In genomic region chr20:51446656-51447055, GRCh38 we compare ENCODE assay signal across 8 cellular contexts.
DNase-seq lines count a peak whose midpoint lies in the region; ATAC-seq lines count a peak whose summit lies in the region.

No MANE protein-coding gene starts in this region.

- H3K27me3 Mint-ChIP-seq in activated T-helper 2 cell treated with anti-CD3 and anti-CD28 coated beads, Interferon-gamma antibody, Interleukin-2, Interleukin-4, amounts not matched to agents 10 μg/mL and 5 μg/mL and 100 μg/mL, durations not matched to agents 14 hours and 24 hours and 36 hours (ENCODE audit: low read depth): no peaks in the 10 kb centered on the region

- H3K27ac Mint-ChIP-seq in activated T-helper 2 cell treated with anti-CD3 and anti-CD28 coated beads, Interferon-gamma antibody, Interleukin-2, Interleukin-4, amounts not matched to agents 10 μg/mL and 5 μg/mL and 100 μg/mL, durations not matched to agents 14 hours and 24 hours and 36 hours: peak overlapping the region; percentile 62

- H3K4me3 Mint-ChIP-seq in activated T-helper 2 cell treated with anti-CD3 and anti-CD28 coated beads, Interferon-gamma antibody, Interleukin-2, Interleukin-4, amounts not matched to agents 10 μg/mL and 5 μg/mL and 100 μg/mL, durations not matched to agents 14 hours and 24 hours and 36 hours (ENCODE audit: low read depth): no peak overlapping the region

- peaks cover 69% of the 10 kb centered on the region for H3K36me3 Mint-ChIP-seq in activated T-helper 2 cell treated with anti-CD3 and anti-CD28 coated beads, Interferon-gamma antibody, Interleukin-2, Interleukin-4, amounts not matched to agents 10 μg/mL and 5 μg/mL and 100 μg/mL, durations not matched to agents 14 hours and 24 hours and 36 hours (ENCODE audit: low read depth)

- peak; percentile 75 for DNase-seq in HS-27A (ENCODE audit: low read depth)
- no peak for DNase-seq in activated T-helper 2 cell treated with anti-CD3 and anti-CD28 coated beads, Interferon-gamma antibody, Interleukin-2, Interleukin-4, amounts not matched to agents 10 μg/mL and 5 μg/mL and 100 μg/mL, durations not matched to agents 14 hours and 24 hours and 36 hours (ENCODE audit: low spot score)
- DNase-seq in iris pigment epithelial cell (ENCODE audit: low read depth): peak; percentile 75
- DNase-seq in stimulated activated naive CD8-positive, alpha-beta T cell treated with anti-CD3 and anti-CD28 coated beads, Interleukin-15, Interleukin-2, amounts not matched to agents 100 U/mL and 50 U/mL, for 24 hours: no peak
- no peak for DNase-seq in middle frontal gyrus (ENCODE audit: extremely low spot score, low spot score)

- peaks cover 21% of the 10 kb centered on the region for H3K4me1 Mint-ChIP-seq in activated T-helper 2 cell treated with anti-CD3 and anti-CD28 coated beads, Interferon-gamma antibody, Interleukin-2, Interleukin-4, amounts not matched to agents 10 μg/mL and 5 μg/mL and 100 μg/mL, durations not matched to agents 14 hours and 24 hours and 36 hours (ENCODE audit: low read depth)

- peak; percentile 71 for ATAC-seq in stimulated activated naive CD8-positive, alpha-beta T cell treated with anti-CD3 and anti-CD28 coated beads, Interleukin-15, Interleukin-2, amounts not matched to agents 100 U/mL and 50 U/mL, for 24 hours
- ATAC-seq in HG03196 (IDR thresholded peaks at IDR 0.05; ENCODE audit: unreplicated experiment) (no peak), GM18517 (IDR thresholded peaks at IDR 0.05; ENCODE audit: unreplicated experiment) (no peak), HG03457 (IDR thresholded peaks at IDR 0.05; ENCODE audit: unreplicated experiment) (no peak)

- no peaks in the 10 kb centered on the region for H3K9me3 Mint-ChIP-seq in activated T-helper 2 cell treated with anti-CD3 and anti-CD28 coated beads, Interferon-gamma antibody, Interleukin-2, Interleukin-4, amounts not matched to agents 10 μg/mL and 5 μg/mL and 100 μg/mL, durations not matched to agents 14 hours and 24 hours and 36 hours

- intact Hi-C loops in activated T-helper 2 cell treated with anti-CD3 and anti-CD28 coated beads, Interferon-gamma antibody, Interleukin-2, Interleukin-4, amounts not matched to agents 10 μg/mL and 5 μg/mL and 100 μg/mL, durations not matched to agents 14 hours and 24 hours and 36 hours (cut with micrococcal nuclease): no loop called here

Comparison
In these comparisons a context has a peak if more than half of its experiments do, and no peak if none do; other contexts are left out.
1. DNase-seq: peak in HS-27A (single experiment) and iris pigment epithelial cell (single experiment); none in activated T-helper 2 cell treated with anti-CD3 and anti-CD28 coated beads, Interferon-gamma antibody, Interleukin-2, Interleukin-4, amounts not matched to agents 10 μg/mL and 5 μg/mL and 100 μg/mL, durations not matched to agents 14 hours and 24 hours and 36 hours (single experiment), stimulated activated naive CD8-positive, alpha-beta T cell treated with anti-CD3 and anti-CD28 coated beads, Interleukin-15, Interleukin-2, amounts not matched to agents 100 U/mL and 50 U/mL, for 24 hours (single experiment) and middle frontal gyrus (single experiment).